ENCODE assay signal across 8 cellular contexts in genomic region chr6:169723200-169723909, GRCh38. TPM values are rescaled to one million over a fixed set of nuclear protein-coding genes. Genes with fewer than 3 reads are reported as not detected.
DNase-seq lines count a peak whose midpoint lies in the region; ATAC-seq and TF ChIP-seq lines count a peak whose summit lies in the region.

No MANE protein-coding gene starts in this region.

- TF ChIP-seq CTCF in GM10266 (IDR thresholded peaks at IDR 0.05; ENCODE audit: control insufficient read depth, insufficient read depth, low read depth, missing control alignments) (no peak), GM23338 (conservative IDR thresholded peaks at IDR 0.05; ENCODE audit: low read depth in 2 of 2) (no peak), Loucy (conservative IDR thresholded peaks at IDR 0.05; ENCODE audit: low read length) (no peak), colonic mucosa (IDR thresholded peaks at IDR 0.05) (no peak)

- H3K9me3 ChIP-seq in Loucy (ENCODE audit: insufficient read depth, low read depth, low read length) (no peaks in the 10 kb centered on the region), colonic mucosa (no peaks in the 10 kb centered on the region)

- H3K36me3 ChIP-seq in GM23338 (ENCODE audit: insufficient read depth): no peaks in the 10 kb centered on the region
- no peaks in the 10 kb centered on the region for H3K36me3 ChIP-seq in Loucy (ENCODE audit: insufficient read depth, low read length)
- no peaks in the 10 kb centered on the region for H3K36me3 ChIP-seq in colonic mucosa

- H4K20me1 ChIP-seq in GM23338 (replicated peaks; ENCODE audit: insufficient read depth): peaks cover 33% of the 10 kb centered on the region
- H4K20me1 ChIP-seq in Loucy (ENCODE audit: insufficient read depth, low read length, poor library complexity, severe bottlenecking): peaks cover 44% of the 10 kb centered on the region

- H3K27ac ChIP-seq in GM23338 (ENCODE audit: low read depth) (no peak overlapping the region), colonic mucosa (peak overlapping the region; percentile 90)

- peaks cover 14% of the 10 kb centered on the region for H3K27me3 Mint-ChIP-seq in GM23338 (ENCODE audit: insufficient read depth, low read depth, poor library complexity)

- H3K27me3 ChIP-seq in GM23338 (ENCODE audit: insufficient read depth): peaks cover 11% of the 10 kb centered on the region
- H3K27me3 ChIP-seq in Loucy (ENCODE audit: insufficient read depth, low read length, poor library complexity, severe bottlenecking): no peaks in the 10 kb centered on the region
- no peaks in the 10 kb centered on the region for H3K27me3 ChIP-seq in colonic mucosa

- peaks cover 43% of the 10 kb centered on the region for H3K4me1 Mint-ChIP-seq in GM23338

- H3K4me3 ChIP-seq in GM23338 (peak overlapping the region; percentile 89), Loucy (ENCODE audit: low read length, poor library complexity, severe bottlenecking) (peak overlapping the region; percentile 92), colonic mucosa (peak overlapping the region; percentile 64)

- H3K4me1 ChIP-seq in GM23338 (ENCODE audit: insufficient read depth) (peaks cover 26% of the 10 kb centered on the region), Loucy (ENCODE audit: insufficient read depth, low read length, poor library complexity, severe bottlenecking) (peaks cover 65% of the 10 kb centered on the region), colonic mucosa (no peaks in the 10 kb centered on the region)

- peaks cover 50% of the 10 kb centered on the region for H3K79me2 ChIP-seq in GM23338 (replicated peaks; ENCODE audit: insufficient read depth)
- H3K79me2 ChIP-seq in Loucy (ENCODE audit: insufficient read depth, low read length): peaks cover 69% of the 10 kb centered on the region

- H3K9me3 Mint-ChIP-seq in GM23338: no peaks in the 10 kb centered on the region

- peak overlapping the region; percentile 85 for H3K9ac ChIP-seq in Loucy (ENCODE audit: low read depth, low read length, poor library complexity, severe bottlenecking)
- H3K9ac ChIP-seq in colonic mucosa (ENCODE audit: low read depth in 2 of 2, low read length in 2 of 2): peak overlapping the region; percentile 79 to 97

- H3F3A ChIP-seq in GM23338 (replicated peaks; ENCODE audit: low read depth) (no peaks in the 10 kb centered on the region; the same call in 1 of the 2 replicates), Loucy (ENCODE audit: low read depth) (no peaks in the 10 kb centered on the region)

- peak; percentile 73 for DNase-seq in GM10266 (ENCODE audit: extremely low spot score)
- peak; percentile 77 for DNase-seq in GM23338 (ENCODE audit: low spot score)
- peak; percentile 62 to 71 for DNase-seq in activated CD4-positive, alpha-beta T cell treated with anti-CD3 and anti-CD28 coated beads for 4 hours
- DNase-seq in colonic mucosa: peak; percentile 72
- DNase-seq in left kidney (ENCODE audit: low read depth, low spot score): peak; percentile 85
- DNase-seq in stimulated activated CD4-positive, alpha-beta T cell treated with anti-CD3 and anti-CD28 coated beads, Interleukin-1b, Interleukin-23, amount 100 ng/mL, for 48 hours: peak; percentile 66
- DNase-seq in GOT3 (lab: John Stamatoyannopoulos, UW): no peak

- H3K4me2 ChIP-seq in GM23338 (peak overlapping the region; percentile 94), Loucy (ENCODE audit: low read depth, low read length, poor library complexity, severe bottlenecking) (peak overlapping the region; percentile 80)

- H3K4me3 Mint-ChIP-seq in GM23338: peak overlapping the region; percentile 87

- H3K9me2 ChIP-seq in GM23338 (ENCODE audit: insufficient read depth): no peaks in the 10 kb centered on the region
- no peaks in the 10 kb centered on the region for H3K9me2 ChIP-seq in Loucy (replicated peaks; ENCODE audit: low read depth, low read length)

- intact Hi-C loops in colonic mucosa (cut with DNase I): no loop called here

- H3K36me3 Mint-ChIP-seq in GM23338 (ENCODE audit: low read depth): peaks cover 4% of the 10 kb centered on the region; the same call in 1 of the 3 replicates

- H3K27ac Mint-ChIP-seq in GM23338: 0 out of 2 replicates have a peak overlapping the region, but pooled peaks have one; percentile 18

- peak; percentile 29 for ATAC-seq in GM23338

- H2AFZ ChIP-seq in GM23338 (peak overlapping the region; percentile 87), Loucy (ENCODE audit: low read length) (peak overlapping the region; percentile 69)

TF ChIP-seq in GM23338, 12 proteins besides CTCF, POLR2A, EP300 and RAD21 (continues in another document):
- TF ChIP-seq ZNF462 (CRISPR knock-in tag; IDR thresholded peaks at IDR 0.05) (no peak), EZH2phosphoT487 (IDR thresholded peaks at IDR 0.05; ENCODE audit: unreplicated experiment) (no peak), JUNB (IDR thresholded peaks at IDR 0.05; ENCODE audit: unreplicated experiment) (no peak), CREB1 (CRISPR knock-in tag; IDR thresholded peaks at IDR 0.05; ENCODE audit: low read depth) (no peak), ZNF331 (CRISPR knock-in tag; IDR thresholded peaks at IDR 0.05; ENCODE audit: low read depth) (no peak), STAT1 (IDR thresholded peaks at IDR 0.05; ENCODE audit: unreplicated experiment) (no peak), EZH2 (IDR thresholded peaks at IDR 0.05; ENCODE audit: low read depth, unreplicated experiment) (no peak)

RNA-seq across cellular contexts. Expression of gene PHF10, which starts 0.9 kb away (rescaled TPM):
- total RNA-seq in GM23338 (2014; rRNA removed; shearing (Covaris generic)): 44.7 and 48.1 TPM in 2 replicates
- polyA plus RNA-seq in GM23338 (2016; fragmentation: Nextera tagmentation; extraction: Ambion mirVana): 15.7 and 16.5 TPM in 2 replicates
- total RNA-seq in colonic mucosa: 10 to 100 TPM; 37.5 to 39.6 TPM

RNA-seq across cellular contexts. Expression of gene C6orf120, which starts 21.4 kb away (rescaled TPM):
- total RNA-seq in GM23338 (2014; rRNA removed; shearing (Covaris generic)): 49.3 and 57.3 TPM in 2 replicates
- 18.3 and 18.8 TPM in 2 replicates for polyA plus RNA-seq in GM23338 (2016; fragmentation: Nextera tagmentation; extraction: Ambion mirVana)
- 10 to 100 TPM; 28.7 to 31.9 TPM for total RNA-seq in colonic mucosa

RNA-seq across cellular contexts. Expression of gene WDR27, which starts 21.5 kb away (rescaled TPM):
- total RNA-seq in GM23338 (2014; rRNA removed; shearing (Covaris generic)): 65.9 and 80.4 TPM in 2 replicates
- 42.8 and 55.3 TPM in 2 replicates for polyA plus RNA-seq in GM23338 (2016; fragmentation: Nextera tagmentation; extraction: Ambion mirVana)
- total RNA-seq in colonic mucosa: 10 to 100 TPM; 17.4 to 43.8 TPM

RNA-seq across cellular contexts. Expression of gene DYNLT2, which starts 28.0 kb away (rescaled TPM):
- total RNA-seq in GM23338 (2014; rRNA removed; shearing (Covaris generic)): 2.8 and 3.3 TPM in 2 replicates
- 1.6 and 4.4 TPM in 2 replicates for polyA plus RNA-seq in GM23338 (2016; fragmentation: Nextera tagmentation; extraction: Ambion mirVana)
- total RNA-seq in colonic mucosa: 1 to 10 TPM; 1.4 to 2.2 TPM

RNA-seq across cellular contexts. Expression of gene ERMARD, which starts 28.1 kb away (rescaled TPM):
- 7.6 and 11.7 TPM in 2 replicates for total RNA-seq in GM23338 (2014; rRNA removed; shearing (Covaris generic))
- 8.5 and 8.6 TPM in 2 replicates for polyA plus RNA-seq in GM23338 (2016; fragmentation: Nextera tagmentation; extraction: Ambion mirVana)
- 10 to 100 TPM; 14.2 to 15.7 TPM for total RNA-seq in colonic mucosa
